In genomic region chr5:17229308-17229707, GRCh38 we compare ENCODE assay signal across 1 cellular context.
TF ChIP-seq lines count a peak whose summit lies in the region.

No MANE protein-coding gene starts in this region.

TF ChIP-seq in HepG2, 621 proteins besides CTCF, POLR2A, EP300 and RAD21 (continued from another document):
- no peak for TF ChIP-seq ZNF687 (CRISPR knock-in tag; IDR thresholded peaks at IDR 0.05)
- no peak for TF ChIP-seq REST (IDR thresholded peaks at IDR 0.05; ENCODE audit: borderline replicate concordance in 1 of 2, low read depth in 1 of 2, low read length in 2 of 2)
- no peak for TF ChIP-seq ZNF574 (CRISPR knock-in tag; IDR thresholded peaks at IDR 0.05)
- no peak for TF ChIP-seq KDM5A (IDR thresholded peaks at IDR 0.05; ENCODE audit: borderline replicate concordance, low read length)
- TF ChIP-seq HNF4G (IDR thresholded peaks at IDR 0.05; ENCODE audit: borderline replicate concordance, low read depth, low read length) = no peak
- no peak for TF ChIP-seq HNF4G (CRISPR knock-in tag; IDR thresholded peaks at IDR 0.05; ENCODE audit: borderline replicate concordance, low read depth)
